In genomic region chr7:41237956-41238355, GRCh38 we compare ENCODE assay signal across 1 cellular context.
TF ChIP-seq lines count a peak whose summit lies in the region.

No MANE protein-coding gene starts in this region.

TF ChIP-seq in IMR-90, 13 proteins besides CTCF, POLR2A, EP300 and RAD21 (continued from another document):
- TF ChIP-seq USF2 (IDR thresholded peaks at IDR 0.05; ENCODE audit: low read depth, low read length) (no peak), CEBPB (IDR thresholded peaks at IDR 0.05; ENCODE audit: low read depth, low read length) (no peak)
TF ChIP-seq in IMR-90: peak in this region for 0.
